13 cellular contexts compared by ENCODE assay signal in genomic region chr7:139124084-139124914, GRCh38. TPM values are rescaled to one million over a fixed set of nuclear protein-coding genes. Genes with fewer than 3 reads are reported as not detected.
DNase-seq lines count a peak whose midpoint lies in the region; ATAC-seq lines count a peak whose summit lies in the region.
"Had no signal": no experiment of that assay in that cellular context is flagged by ENCODE, and none has a peak within 500 bp of the region (broad histone marks: within the 10 kb centered on the region; RNA-seq: fewer than 3 reads in every experiment).

No MANE protein-coding gene starts in this region.

- intact Hi-C loops in activated CD4-positive, alpha-beta T cell treated with anti-CD3 and anti-CD28 coated beads, Interleukin-2, amount 10 ng/mL, durations not matched to agents 24 days and 14 days (cut with micrococcal nuclease), result loop anchor here (5.0 kb wide), 1 partner anchor 37 kb away; no protein-coding TSS in a partner anchor

- no peaks in the 10 kb centered on the region for H3K36me3 Mint-ChIP-seq in activated CD4-positive, alpha-beta T cell treated with anti-CD3 and anti-CD28 coated beads, Interleukin-2, amount 10 ng/mL, durations not matched to agents 24 days and 14 days (ENCODE audit: low read depth)
- H3K36me3 Mint-ChIP-seq in activated CD4-positive, alpha-beta T cell treated with anti-CD3 and anti-CD28 coated beads, Interleukin-2, amount 10 ng/mL, durations not matched to agents 7 days and 5 days (ENCODE audit: low read depth), result peaks cover 2% of the 10 kb centered on the region

- no peak overlapping the region for H3K27ac Mint-ChIP-seq in activated CD4-positive, alpha-beta T cell treated with anti-CD3 and anti-CD28 coated beads, Interleukin-2, amount 10 ng/mL, durations not matched to agents 24 days and 14 days
- H3K27ac Mint-ChIP-seq in activated CD4-positive, alpha-beta T cell treated with anti-CD3 and anti-CD28 coated beads, Interleukin-2, amount 10 ng/mL, durations not matched to agents 7 days and 5 days, result no peak overlapping the region

- no peak overlapping the region for H3K4me3 Mint-ChIP-seq in activated CD4-positive, alpha-beta T cell treated with anti-CD3 and anti-CD28 coated beads, Interleukin-2, amount 10 ng/mL, durations not matched to agents 24 days and 14 days
- H3K4me3 Mint-ChIP-seq in activated CD4-positive, alpha-beta T cell treated with anti-CD3 and anti-CD28 coated beads, Interleukin-2, amount 10 ng/mL, durations not matched to agents 7 days and 5 days, result no peak overlapping the region

- DNase-seq in activated CD4-positive, alpha-beta T cell treated with anti-CD3 and anti-CD28 coated beads, Interleukin-2, amount 10 ng/mL, durations not matched to agents 24 days and 14 days, result peak; percentile 14
- DNase-seq in activated CD4-positive, alpha-beta T cell treated with anti-CD3 and anti-CD28 coated beads, Interleukin-2, amount 10 ng/mL, durations not matched to agents 7 days and 5 days, result no peak
- DNase-seq in inferior parietal cortex (ENCODE audit: extremely low spot score) (peak; percentile 52), RPMI8226 (no peak), DMS153 (lab: John Stamatoyannopoulos, UW) (no peak)
- DNase-seq: ACHN; amniotic stem cell; esophagus squamous epithelium; NCI-H1048; stimulated activated CD4-positive, alpha-beta T cell treated with anti-CD3 and anti-CD28 coated beads, Interleukin-2, amount 100 ng/mL, for 48 hours had no signal

- ATAC-seq in GM21423 (IDR thresholded peaks at IDR 0.05; ENCODE audit: unreplicated experiment) (peak; percentile 72), HG03135 (IDR thresholded peaks at IDR 0.05; ENCODE audit: unreplicated experiment) (peak; percentile 49), GM19035 (IDR thresholded peaks at IDR 0.05; ENCODE audit: unreplicated experiment) (no peak)

- H3K9me3 Mint-ChIP-seq in activated CD4-positive, alpha-beta T cell treated with anti-CD3 and anti-CD28 coated beads, Interleukin-2, amount 10 ng/mL, durations not matched to agents 24 days and 14 days, result no peaks in the 10 kb centered on the region
- peaks cover 7% of the 10 kb centered on the region for H3K9me3 Mint-ChIP-seq in activated CD4-positive, alpha-beta T cell treated with anti-CD3 and anti-CD28 coated beads, Interleukin-2, amount 10 ng/mL, durations not matched to agents 7 days and 5 days

- CTCF ChIA-PET in activated CD4-positive, alpha-beta T cell treated with anti-CD3 and anti-CD28 coated beads, Interleukin-2, amount 10 ng/mL, durations not matched to agents 7 days and 5 days (lab: Charles Lee), result interaction anchor here (1.2 kb wide), 1 partner anchor 11 kb away, joined by 4 read pairs; no protein-coding TSS in a partner anchor

- POLR2A ChIA-PET in activated CD4-positive, alpha-beta T cell treated with anti-CD3 and anti-CD28 coated beads, Interleukin-2, amount 10 ng/mL, durations not matched to agents 7 days and 5 days (lab: Charles Lee), result no interaction called here

- H3K4me1 Mint-ChIP-seq in activated CD4-positive, alpha-beta T cell treated with anti-CD3 and anti-CD28 coated beads, Interleukin-2, amount 10 ng/mL, durations not matched to agents 24 days and 14 days, result peaks cover 26% of the 10 kb centered on the region
- peaks cover 30% of the 10 kb centered on the region for H3K4me1 Mint-ChIP-seq in activated CD4-positive, alpha-beta T cell treated with anti-CD3 and anti-CD28 coated beads, Interleukin-2, amount 10 ng/mL, durations not matched to agents 7 days and 5 days

- H3K27me3 Mint-ChIP-seq in activated CD4-positive, alpha-beta T cell treated with anti-CD3 and anti-CD28 coated beads, Interleukin-2, amount 10 ng/mL, durations not matched to agents 24 days and 14 days, result peaks cover 6% of the 10 kb centered on the region
- H3K27me3 Mint-ChIP-seq in activated CD4-positive, alpha-beta T cell treated with anti-CD3 and anti-CD28 coated beads, Interleukin-2, amount 10 ng/mL, durations not matched to agents 7 days and 5 days, result peaks cover 11% of the 10 kb centered on the region

RNA-seq across cellular contexts. Expression of gene ZC3HAV1, which starts 14.8 kb away (rescaled TPM):
- 86.1 and 90.5 TPM in 2 replicates for total RNA-seq in activated CD4-positive, alpha-beta T cell treated with anti-CD3 and anti-CD28 coated beads, Interleukin-2, amount 10 ng/mL, durations not matched to agents 24 days and 14 days
- total RNA-seq in activated CD4-positive, alpha-beta T cell treated with anti-CD3 and anti-CD28 coated beads, Interleukin-2, amount 10 ng/mL, durations not matched to agents 7 days and 5 days, result 100 to 1,000 TPM; 124 to 129 TPM

Comparison
In these comparisons a context has a peak if more than half of its experiments do, and no peak if none do; other contexts are left out.
1. DNase-seq: peak in activated CD4-positive, alpha-beta T cell treated with anti-CD3 and anti-CD28 coated beads, Interleukin-2, amount 10 ng/mL, durations not matched to agents 24 days and 14 days (single experiment) and inferior parietal cortex (single experiment); none in activated CD4-positive, alpha-beta T cell treated with anti-CD3 and anti-CD28 coated beads, Interleukin-2, amount 10 ng/mL, durations not matched to agents 7 days and 5 days (single experiment), RPMI8226 (single experiment) and DMS153 (single experiment).